In genomic region chr12:109111775-109112491, GRCh38 we compare ENCODE assay signal across 8 cellular contexts. TPM values are rescaled to one million over a fixed set of nuclear protein-coding genes. Genes with fewer than 3 reads are reported as not detected.
DNase-seq lines count a peak whose midpoint lies in the region; ATAC-seq and FAIRE-seq lines count a peak whose summit lies in the region.

No MANE protein-coding gene starts in this region.

- no peak overlapping the region for H2BK12ac ChIP-seq in mesenchymal stem cell (ENCODE audit: low read length in 2 of 2)

- peak overlapping the region; percentile 63 for H3K27ac ChIP-seq in mesenchymal stem cell (ENCODE audit: low read length, poor library complexity, severe bottlenecking)

- H2AFZ ChIP-seq in mesenchymal stem cell (ENCODE audit: low read depth, low read length): no peak overlapping the region

- no peak for ATAC-seq in HG03025 (IDR thresholded peaks at IDR 0.05; ENCODE audit: low FRiP score, unreplicated experiment)
- ATAC-seq in HG02970 (IDR thresholded peaks at IDR 0.05; ENCODE audit: low FRiP score, unreplicated experiment): no peak

- H2AK5ac ChIP-seq in mesenchymal stem cell (ENCODE audit: low read length, severe bottlenecking): no peak overlapping the region

- WGBS in mesenchymal stem cell: 56% methylated on average over 5 of the region's 8 CpGs

- H3K9me3 ChIP-seq in ES-I3 (ENCODE audit: control insufficient read depth, insufficient read depth, low read length): no peaks in the 10 kb centered on the region
- H3K9me3 ChIP-seq in mesenchymal stem cell (ENCODE audit: control insufficient read depth, low read length): no peaks in the 10 kb centered on the region

- no peak overlapping the region for H2BK15ac ChIP-seq in mesenchymal stem cell (ENCODE audit: low read depth, poor library complexity, severe bottlenecking)

- no peak overlapping the region for H3K14ac ChIP-seq in mesenchymal stem cell (ENCODE audit: low read length in 2 of 2)

- H4K8ac ChIP-seq in mesenchymal stem cell (ENCODE audit: low read length): no peak overlapping the region

- DNase-seq in NCI-H1105 treated with DMSO at 0.1 percent for 48 hours (lab: John Stamatoyannopoulos, UW) (peak; percentile 59), mesenchymal stem cell (peak; percentile 62)
- peak; percentile 59 for DNase-seq in activated CD8-positive, alpha-beta memory T cell treated with anti-CD3 and anti-CD28 coated beads, Interleukin-2, amount 50 U/mL, for 4 hours
- DNase-seq in stimulated activated CD8-positive, alpha-beta memory T cell treated with anti-CD3 and anti-CD28 coated beads, Interleukin-15, amount 100 ng/mL, for 1 hour (ENCODE audit: low read depth): peak; percentile 29

- peaks cover 4% of the 10 kb centered on the region for H3K79me1 ChIP-seq in mesenchymal stem cell (replicated peaks; ENCODE audit: low read length, poor library complexity, severe bottlenecking)

- no peak overlapping the region for H4K91ac ChIP-seq in mesenchymal stem cell (ENCODE audit: low read length)

- H3K36me3 ChIP-seq in ES-I3 (ENCODE audit: insufficient read depth, low read length) (peaks cover 2% of the 10 kb centered on the region; the same call in 1 of the 2 replicates), mesenchymal stem cell (ENCODE audit: control insufficient read depth in 1 of 2, insufficient read depth in 2 of 2, low read depth in 1 of 2, low read length in 2 of 2) (peaks cover 17 to 27% of the 10 kb centered on the region in 2 experiments)

- H3K23ac ChIP-seq in mesenchymal stem cell (ENCODE audit: low read length in 2 of 2): no peak overlapping the region

- no peak overlapping the region for H2BK5ac ChIP-seq in mesenchymal stem cell (ENCODE audit: low read depth, low read length, poor library complexity, severe bottlenecking)

- H3K27me3 ChIP-seq in mesenchymal stem cell (ENCODE audit: control insufficient read depth in 1 of 2, insufficient read depth in 1 of 2, low read length in 2 of 2): no peaks in the 10 kb centered on the region

- FAIRE-seq in endometrium (lab: Jason Lieb, UNC): peak; percentile 92

- peak overlapping the region; percentile 64 for H3K4me2 ChIP-seq in mesenchymal stem cell (ENCODE audit: low read length, poor library complexity, severe bottlenecking)

- H3K4ac ChIP-seq in mesenchymal stem cell (ENCODE audit: low read depth in 1 of 2, low read length in 2 of 2): no peak overlapping the region

- peaks cover 18% of the 10 kb centered on the region for H3K4me1 ChIP-seq in ES-I3 (ENCODE audit: insufficient read depth, low read length)
- peaks cover 7% of the 10 kb centered on the region for H3K4me1 ChIP-seq in mesenchymal stem cell (ENCODE audit: control insufficient read depth, insufficient read depth, low read depth, low read length)

- no peak overlapping the region for H2BK120ac ChIP-seq in mesenchymal stem cell (ENCODE audit: low read depth, low read length)

- peak overlapping the region; percentile 85; the same call in 1 of the 2 replicates for H3K9ac ChIP-seq in ES-I3 (ENCODE audit: low read depth, low read length)
- H3K9ac ChIP-seq in mesenchymal stem cell (ENCODE audit: low read length): peak overlapping the region; percentile 91

- H3K18ac ChIP-seq in mesenchymal stem cell (ENCODE audit: low read depth in 1 of 2, low read length in 2 of 2): no peak overlapping the region

- peak overlapping the region in 1 of 2 experiments; percentile 78 for H3K4me3 ChIP-seq in mesenchymal stem cell (ENCODE audit: insufficient read depth in 1 of 2, low read depth in 1 of 2, low read length in 2 of 2)

RNA-seq across cellular contexts. Expression of gene ACACB, which starts 4.5 kb away (rescaled TPM):
- polyA plus RNA-seq in mesenchymal stem cell (2013, experiment 1 of 2): 0.69 TPM
- 0.88 TPM for polyA plus RNA-seq in mesenchymal stem cell (2013, experiment 2 of 2)

RNA-seq across cellular contexts. Expression of gene UNG, which starts 14.5 kb away (rescaled TPM):
- 8.3 TPM for polyA plus RNA-seq in mesenchymal stem cell (2013, experiment 1 of 2)
- polyA plus RNA-seq in mesenchymal stem cell (2013, experiment 2 of 2): 7.7 TPM

RNA-seq across cellular contexts. Expression of gene ALKBH2, which starts 18.7 kb away (rescaled TPM):
- polyA plus RNA-seq in mesenchymal stem cell (2013, experiment 1 of 2): 5.5 TPM
- 7.0 TPM for polyA plus RNA-seq in mesenchymal stem cell (2013, experiment 2 of 2)

RNA-seq across cellular contexts. Expression of gene USP30, which starts 59.6 kb away (rescaled TPM):
- 11.4 TPM for polyA plus RNA-seq in mesenchymal stem cell (2013, experiment 1 of 2)
- 12.3 TPM for polyA plus RNA-seq in mesenchymal stem cell (2013, experiment 2 of 2)
